Comparison of ENCODE assay signal across 10 cellular contexts in genomic region chr16:90046122-90046970, GRCh38. TPM values are rescaled to one million over a fixed set of nuclear protein-coding genes. Genes with fewer than 3 reads are reported as not detected.
DNase-seq lines count a peak whose midpoint lies in the region; ATAC-seq, FAIRE-seq and TF ChIP-seq lines count a peak whose summit lies in the region.
"Had no signal": no experiment of that assay in that cellular context is flagged by ENCODE, and none has a peak within 500 bp of the region (broad histone marks: within the 10 kb centered on the region; RNA-seq: fewer than 3 reads in every experiment).

No MANE protein-coding gene starts in this region.

- in situ Hi-C loops in ACHN (cut with HindIII; ENCODE audit: low pct_ligation_motif_present, low pct_unique_long_range_greater_than_20kb, low sequenced_read_pairs): no loop called here

- H3K4me3 Mint-ChIP-seq in H9: peak overlapping the region; percentile 47 to 71
- H3K4me3 Mint-ChIP-seq: memory B cell had no signal

- H3K23ac ChIP-seq in H9 (ENCODE audit: insufficient read length, low read depth, low read length): no peak overlapping the region

- no peak overlapping the region for H2AK5ac ChIP-seq in H9 (ENCODE audit: insufficient read length, low read length)

- H2BK5ac ChIP-seq in H9 (ENCODE audit: insufficient read length, low read length): no peak overlapping the region

- H3K4me1 ChIP-seq in A549 (peaks cover 27% of the 10 kb centered on the region), H9 (ENCODE audit: insufficient read depth, low read length) (no peaks in the 10 kb centered on the region), body of pancreas (peaks cover 17% of the 10 kb centered on the region), right lobe of liver (peaks cover 0 to 14% (median 0%) of the 10 kb centered on the region in 4 donors)

- H3K27me3 Mint-ChIP-seq in H9 (ENCODE audit: low read depth): no peaks in the 10 kb centered on the region; the same call in 1 of the 2 replicates

- no peak for FAIRE-seq in A549 (lab: Jason Lieb, UNC)

- H3K4ac ChIP-seq in H9 (ENCODE audit: low read depth, low read length): no peak overlapping the region

- TF ChIP-seq CTCF in A549 (IDR thresholded peaks at IDR 0.05): no peak
- no peak for TF ChIP-seq CTCF in H9 (conservative IDR thresholded peaks at IDR 0.05)
- TF ChIP-seq CTCF in body of pancreas (IDR thresholded peaks at IDR 0.05): no peak
- no peak for TF ChIP-seq CTCF in right lobe of liver (IDR thresholded peaks at IDR 0.05)

- peaks cover 8% of the 10 kb centered on the region for H3K23me2 ChIP-seq in H9 (ENCODE audit: insufficient read length, low read depth, low read length, poor library complexity, severe bottlenecking)

- H3K27ac ChIP-seq in A549: peak overlapping the region; percentile 83 to 92
- H3K27ac ChIP-seq in H9 (ENCODE audit: insufficient read length, low read depth, low read length): no peak overlapping the region
- peak overlapping the region in 1 of 4 donors; percentile 32 for H3K27ac ChIP-seq in body of pancreas
- H3K27ac ChIP-seq in right lobe of liver: peak overlapping the region; percentile 66 to 94 (median 78)

- H3K9ac ChIP-seq in H9 (ENCODE audit: extremely low read depth, insufficient read length, low read length): no peak overlapping the region

- H2BK12ac ChIP-seq in H9 (ENCODE audit: insufficient read length, low read depth, low read length): no peak overlapping the region

- no peaks in the 10 kb centered on the region for H4K20me1 ChIP-seq in H9 (ENCODE audit: control insufficient read depth, insufficient read depth, insufficient read length)

- H2AFZ ChIP-seq in H9 (ENCODE audit: low read length): no peak overlapping the region

- CTCF ChIA-PET in A549 (lab: Yijun Ruan, JAX): interaction anchor here (0.6 to 4.6 kb wide), 5 partner anchors 10 to 348 kb away, joined by 4 to 25 read pairs (median 6); no protein-coding TSS in a partner anchor

- peak overlapping the region in 1 of 3 experiments; percentile 58; a peak in 1 of 7 replicates for H3K27ac Mint-ChIP-seq in H9
- H3K27ac Mint-ChIP-seq: memory B cell had no signal

- H3K4me3 ChIP-seq in A549 (peak overlapping the region; percentile 72), body of pancreas (no peak overlapping the region), right lobe of liver (peak overlapping the region; percentile 49 to 59 (median 56))

- H3K4me2 ChIP-seq in A549 (peak overlapping the region; percentile 100), H9 (ENCODE audit: insufficient read depth, insufficient read length, low read length) (peak overlapping the region; percentile 48)

- peak in 1 of 2 experiments; percentile 9; a peak in 3 of 6 replicates for ATAC-seq in A549
- peak; percentile 5 for ATAC-seq in body of pancreas
- peak in 2 of 4 donors; percentile 0 to 20 for ATAC-seq in right lobe of liver
- ATAC-seq in GM19351 (IDR thresholded peaks at IDR 0.05; ENCODE audit: unreplicated experiment): no peak
- no peak for ATAC-seq in GM18873 (IDR thresholded peaks at IDR 0.05; ENCODE audit: low FRiP score, unreplicated experiment)
- no peak for ATAC-seq in HG02763 (IDR thresholded peaks at IDR 0.05; ENCODE audit: unreplicated experiment)

- no peak overlapping the region for H2BK15ac ChIP-seq in H9 (ENCODE audit: low read depth, low read length)

- no peaks in the 10 kb centered on the region for H3K9me3 Mint-ChIP-seq in H9
- H3K9me3 Mint-ChIP-seq: memory B cell had no signal

- H3T11ph ChIP-seq in H9 (ENCODE audit: low read length): no peak overlapping the region

- TF ChIP-seq POLR2A in A549 (IDR thresholded peaks at IDR 0.05; ENCODE audit: low read length) (no peak), body of pancreas (IDR thresholded peaks at IDR 0.05) (no peak), right lobe of liver (IDR thresholded peaks at IDR 0.05) (no peak)

- H3K9me3 ChIP-seq in A549 (no peaks in the 10 kb centered on the region), H9 (ENCODE audit: control insufficient read depth, low read depth, low read length) (no peaks in the 10 kb centered on the region), body of pancreas (no peaks in the 10 kb centered on the region), right lobe of liver (no peaks in the 10 kb centered on the region)

- no peaks in the 10 kb centered on the region for H3K79me2 ChIP-seq in H9 (ENCODE audit: insufficient read depth, low read length)

- 75% methylated on average over 20 of the region's 23 CpGs for WGBS in A549 (ENCODE audit: missing lambda C conversion rate)
- no CpG with 5 or more reads among the region's 23 CpGs for WGBS in H9 (ENCODE audit: extremely low coverage, insufficient read length, low lambda C conversion rate)
- WGBS in body of pancreas, 2 donors: 38 to 41% methylated on average over 6 to 23 of the region's 23 CpGs
- 45% methylated on average over 6 of the region's 23 CpGs for WGBS in right lobe of liver (ENCODE audit: insufficient coverage, low coverage, low lambda C conversion rate, missing lambda C conversion rate)

- no peaks in the 10 kb centered on the region for H3K79me1 ChIP-seq in H9 (ENCODE audit: insufficient read depth, low read depth, low read length, poor library complexity, severe bottlenecking)

- POLR2A ChIA-PET in A549 (lab: Yijun Ruan, JAX): interaction anchor here (1.3 kb wide), 1 partner anchor 23 kb away, joined by 3 read pairs; no protein-coding TSS in a partner anchor

- peaks cover 8% of the 10 kb centered on the region in 2 experiments for H3K4me1 Mint-ChIP-seq in H9

- H3K36me3 ChIP-seq in body of pancreas (replicated peaks in 1 of 2; ENCODE audit: insufficient read depth in 1 of 2, low read depth in 2 of 2) (no peaks in the 10 kb centered on the region), right lobe of liver (peaks cover 0 to 15% (median 3%) of the 10 kb centered on the region in 4 donors)

- H3K18ac ChIP-seq in H9 (ENCODE audit: insufficient read length, low read depth, low read length): no peak overlapping the region

- no peak for DNase-seq in A549 (ENCODE audit: low read depth in 1 of 2, low spot score in 1 of 2)
- DNase-seq in H9: peak; percentile 96
- DNase-seq in body of pancreas: peak in 1 of 4 donors; percentile 45
- no peak for DNase-seq in right lobe of liver
- DNase-seq in ACHN: no peak

- no peak overlapping the region for H4K91ac ChIP-seq in H9 (ENCODE audit: insufficient read length, low read depth, low read length)

- no peak overlapping the region for H4K8ac ChIP-seq in H9 (replicated peaks; ENCODE audit: insufficient read length, low read depth, low read length)

- H3K27me3 ChIP-seq in H9 (ENCODE audit: insufficient read depth, low read length) (no peaks in the 10 kb centered on the region), body of pancreas (no peaks in the 10 kb centered on the region), right lobe of liver (no peaks in the 10 kb centered on the region)

- intact Hi-C loops in body of pancreas (cut with DNase I) (no loop called here), right lobe of liver (cut with DNase I) (no loop called here)

- no peak overlapping the region for H2BK120ac ChIP-seq in H9 (ENCODE audit: low read depth, low read length, poor library complexity, severe bottlenecking)

- peaks cover 0 to 22% (median 18%) of the 10 kb centered on the region in 3 experiments; a peak in 4 of 7 replicates for H3K36me3 Mint-ChIP-seq in H9 (ENCODE audit: insufficient read depth in 1 of 3, low read depth in 3 of 3)
- H3K36me3 Mint-ChIP-seq: memory B cell had no signal

- H3K14ac ChIP-seq in H9 (ENCODE audit: insufficient read depth, low read length): no peak overlapping the region; the same call in 1 of the 2 replicates

- no peak for TF ChIP-seq RAD21 in A549 (conservative IDR thresholded peaks at IDR 0.05 in 1 of 2, IDR thresholded peaks at IDR 0.05 in 1 of 2)

- H4K5ac ChIP-seq in H9 (ENCODE audit: insufficient read length, low read depth, low read length): no peak overlapping the region

- H3K56ac ChIP-seq in H9 (ENCODE audit: insufficient read length, low read depth, low read length): no peak overlapping the region

- no peak for TF ChIP-seq EP300 in A549 (IDR thresholded peaks at IDR 0.05)

- H2BK20ac ChIP-seq in H9 (ENCODE audit: low read depth, low read length, poor library complexity, severe bottlenecking): no peak overlapping the region

TF ChIP-seq in A549, 52 proteins besides CTCF, POLR2A, EP300 and RAD21 (continues in another document):
- TF ChIP-seq, protein P1, sequence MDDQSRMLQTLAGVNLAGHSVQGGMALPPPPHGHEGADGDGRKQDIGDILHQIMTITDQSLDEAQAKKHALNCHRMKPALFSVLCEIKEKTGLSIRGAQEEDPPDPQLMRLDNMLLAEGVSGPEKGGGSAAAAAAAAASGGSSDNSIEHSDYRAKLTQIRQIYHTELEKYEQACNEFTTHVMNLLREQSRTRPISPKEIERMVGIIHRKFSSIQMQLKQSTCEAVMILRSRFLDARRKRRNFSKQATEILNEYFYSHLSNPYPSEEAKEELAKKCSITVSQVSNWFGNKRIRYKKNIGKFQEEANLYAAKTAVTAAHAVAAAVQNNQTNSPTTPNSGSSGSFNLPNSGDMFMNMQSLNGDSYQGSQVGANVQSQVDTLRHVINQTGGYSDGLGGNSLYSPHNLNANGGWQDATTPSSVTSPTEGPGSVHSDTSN (IDR thresholded peaks at IDR 0.05): 0 out of 2 replicates have a peak, but pooled peaks have one; percentile 2
- TF ChIP-seq ELK1 (IDR thresholded peaks at IDR 0.05; ENCODE audit: low read depth, low read length): no peak

RNA-seq across cellular contexts. Expression of gene DBNDD1, which starts 27.1 kb away (rescaled TPM):
- 23.0 and 24.2 TPM in 2 replicates for polyA plus RNA-seq in A549 (2011; rRNA removed)
- 42.2 and 63.0 TPM in 2 replicates for polyA plus RNA-seq in A549 (2012; cell fraction: cytosol; rRNA removed)
- 31.6 and 38.3 TPM in 2 replicates for polyA plus RNA-seq in A549 (2012; cell fraction: nucleus; rRNA removed)
- 39.9 to 44.7 TPM (median 43.8 TPM) in 3 replicates for polyA plus RNA-seq in A549 (2017; fragmentation: RNase III; extraction: RNeasy Plus Mini Kit Qiagen cat#74134 plus additional on column Dnase treatment)
- polyA minus RNA-seq in A549 (2011; rRNA and poly(A)+ RNA removed): 19.8 and 20.2 TPM in 2 replicates
- total RNA-seq in H9 (2021): 86.8 and 87.3 TPM in 2 replicates
- total RNA-seq in body of pancreas: 10 to 100 TPM; 10.9 to 14.8 TPM
- 10 to 100 TPM in 3 of 6 experiments, 1 to 10 TPM in 3; 2.6 to 17.5 (median 7.6) TPM for total RNA-seq in right lobe of liver

RNA-seq across cellular contexts. Expression of gene PRDM7, which starts 30.8 kb away (rescaled TPM):
- polyA plus RNA-seq in A549 (2011; rRNA removed) (not detected in 2 replicates), A549 (2017; fragmentation: RNase III; extraction: RNeasy Plus Mini Kit Qiagen cat#74134 plus additional on column Dnase treatment) (not detected in 3 replicates)
- polyA plus RNA-seq in A549 (2012; cell fraction: cytosol; rRNA removed): not detected in 2 replicates
- not detected in 2 replicates for polyA plus RNA-seq in A549 (2012; cell fraction: nucleus; rRNA removed)
- not detected in 2 replicates for polyA minus RNA-seq in A549 (2011; rRNA and poly(A)+ RNA removed)
- total RNA-seq in H9 (2021) (not detected in 2 replicates), body of pancreas (not detected), right lobe of liver (under 1 TPM in 2 of 6 experiments, not detected in 4; 0.09 to 0.12 TPM)
- total RNA-seq: HT1080 had no signal

Comparison
In these comparisons a context has a peak if more than half of its experiments do, and no peak if none do; other contexts are left out.
1. H3K4me3 ChIP-seq: peak in A549 (single experiment) and right lobe of liver (3 of 3); none in body of pancreas (0 of 2).